20 cellular contexts compared by ENCODE assay signal in genomic region chr9:75168270-75169185, GRCh38.
DNase-seq lines count a peak whose midpoint lies in the region; ATAC-seq and TF ChIP-seq lines count a peak whose summit lies in the region.
"Had no signal": no experiment of that assay in that cellular context is flagged by ENCODE, and none has a peak within 500 bp of the region (broad histone marks: within the 10 kb centered on the region; RNA-seq: fewer than 3 reads in every experiment).

No MANE protein-coding gene starts in this region.

- no peak for DNase-seq in activated CD4-positive, alpha-beta T cell treated with anti-CD3 and anti-CD28 coated beads, Interleukin-2, amount 10 ng/mL, durations not matched to agents 7 days and 5 days
- no peak for DNase-seq in activated CD4-positive, alpha-beta T cell treated with anti-CD3 and anti-CD28 coated beads for 4 hours
- DNase-seq in MM.1S (no peak), mammary epithelial cell (peak; percentile 26), NCI-H2196 (lab: John Stamatoyannopoulos, UW; ENCODE audit: unreplicated experiment) (no peak), T-helper 17 cell (no peak), SHP77 (lab: John Stamatoyannopoulos, UW) (no peak)
- no peak for DNase-seq in naive thymus-derived CD4-positive, alpha-beta T cell
- DNase-seq: activated gamma-delta T cell, anterior cingulate cortex, gastrocnemius medialis, GF-D8, mucosa of descending colon, NCI-H1694, NCI-H2227 treated with DMSO at 0.1 percent for 48 hours, nucleus accumbens, retina, WERI-Rb-1 had no signal

- H3K9me3 ChIP-seq in MM.1S (replicated peaks; ENCODE audit: insufficient read depth, low read length) (no peaks in the 10 kb centered on the region), mammary epithelial cell (replicated peaks; ENCODE audit: insufficient read depth, low read length) (no peaks in the 10 kb centered on the region), T-helper 17 cell (ENCODE audit: control insufficient read depth, low read length, poor library complexity, severe bottlenecking) (no peaks in the 10 kb centered on the region)
- H3K9me3 ChIP-seq in naive thymus-derived CD4-positive, alpha-beta T cell (ENCODE audit: control insufficient read depth in 2 of 3, low read length in 3 of 3), result peaks cover 0 to 5% (median 0%) of the 10 kb centered on the region in 3 experiments
- H3K9me3 ChIP-seq: gastrocnemius medialis, mucosa of descending colon had no signal

- no peaks in the 10 kb centered on the region for H3K27me3 ChIP-seq in MM.1S (replicated peaks; ENCODE audit: insufficient read depth, low read length)
- no peaks in the 10 kb centered on the region for H3K27me3 ChIP-seq in mammary epithelial cell (ENCODE audit: insufficient read depth, low read length)
- H3K27me3 ChIP-seq in naive thymus-derived CD4-positive, alpha-beta T cell (ENCODE audit: control insufficient read depth in 2 of 2, insufficient read depth in 2 of 2, low read length in 2 of 2), result no peaks in the 10 kb centered on the region
- H3K27me3 ChIP-seq: BLaER1 treated with 17β-estradiol and CSF1 and Interleukin-3, amounts not matched to agents 10 nM and 100 nM; gastrocnemius medialis had no signal

- no peak overlapping the region for H3K4me3 Mint-ChIP-seq in activated CD4-positive, alpha-beta T cell treated with anti-CD3 and anti-CD28 coated beads, Interleukin-2, amount 10 ng/mL, durations not matched to agents 7 days and 5 days
- no peak overlapping the region for H3K4me3 Mint-ChIP-seq in naive thymus-derived CD4-positive, alpha-beta T cell
- H3K4me3 Mint-ChIP-seq in T-helper 17 cell, result no peak overlapping the region

- intact Hi-C loops in mammary epithelial cell (cut with micrococcal nuclease), result no loop called here
- intact Hi-C loops in naive thymus-derived CD4-positive, alpha-beta T cell (cut with micrococcal nuclease), result loop anchor here in 1 of 2 donors (2.0 kb wide), 1 partner anchor 16 kb away; no protein-coding TSS in a partner anchor

- no peaks in the 10 kb centered on the region for H3K9me2 ChIP-seq in MM.1S (replicated peaks; ENCODE audit: insufficient read depth, low read length)

- 67% methylated on average over 2 of the region's 2 CpGs for WGBS in mammary epithelial cell (ENCODE audit: low coverage, missing lambda C conversion rate)

- peak overlapping the region; percentile 53; the same call in 1 of the 2 replicates for H3K4me2 ChIP-seq in MM.1S (ENCODE audit: low read depth, low read length)
- no peak overlapping the region for H3K4me2 ChIP-seq in mammary epithelial cell (ENCODE audit: insufficient read depth, low read depth, low read length)

- peaks cover 52% of the 10 kb centered on the region for H3K4me1 ChIP-seq in MM.1S (ENCODE audit: low read length)
- H3K4me1 ChIP-seq in mammary epithelial cell (ENCODE audit: insufficient read depth, low read length), result peaks cover 19% of the 10 kb centered on the region
- no peaks in the 10 kb centered on the region for H3K4me1 ChIP-seq in naive thymus-derived CD4-positive, alpha-beta T cell (ENCODE audit: control insufficient read depth in 2 of 2, insufficient read depth in 2 of 2, low read length in 2 of 2)
- H3K4me1 ChIP-seq: gastrocnemius medialis had no signal

- H3K36me3 Mint-ChIP-seq in activated CD4-positive, alpha-beta T cell treated with anti-CD3 and anti-CD28 coated beads, Interleukin-2, amount 10 ng/mL, durations not matched to agents 7 days and 5 days (ENCODE audit: low read depth), result peaks cover 79% of the 10 kb centered on the region
- peaks cover 18 to 74% (median 70%) of the 10 kb centered on the region in 5 donors for H3K36me3 Mint-ChIP-seq in naive thymus-derived CD4-positive, alpha-beta T cell
- peaks cover 14% of the 10 kb centered on the region for H3K36me3 Mint-ChIP-seq in T-helper 17 cell (ENCODE audit: low read depth)

- POLR2A ChIA-PET in activated CD4-positive, alpha-beta T cell treated with anti-CD3 and anti-CD28 coated beads, Interleukin-2, amount 10 ng/mL, durations not matched to agents 7 days and 5 days (lab: Charles Lee), result no interaction called here
- POLR2A ChIA-PET in naive thymus-derived CD4-positive, alpha-beta T cell (lab: Charles Lee), result no interaction called here

- dilution Hi-C loops in mammary epithelial cell (cut with HindIII; ENCODE audit: low sequenced_read_pairs), result no loop called here

- TF ChIP-seq CTCF in MM.1S (IDR thresholded peaks at IDR 0.05; ENCODE audit: low read length), result no peak
- no peak for TF ChIP-seq CTCF in mammary epithelial cell (conservative IDR thresholded peaks at IDR 0.05 in 1 of 2, IDR thresholded peaks at IDR 0.05 in 1 of 2; ENCODE audit: extremely low read depth in 1 of 2, insufficient read depth in 1 of 2, low read depth in 1 of 2, low read length in 2 of 2)

- H3K27ac ChIP-seq in MM.1S (ENCODE audit: low read length) (peak overlapping the region; percentile 81; the same call in 1 of the 2 replicates), mammary epithelial cell (ENCODE audit: insufficient read depth, low read depth, low read length) (peak overlapping the region; percentile 12)
- no peak overlapping the region for H3K27ac ChIP-seq in naive thymus-derived CD4-positive, alpha-beta T cell (ENCODE audit: low read depth, low read length)
- H3K27ac ChIP-seq: BLaER1 treated with 17β-estradiol and CSF1 and Interleukin-3, amounts not matched to agents 10 nM and 100 nM; gastrocnemius medialis; WERI-Rb-1 had no signal

- BruUV-seq in mammary epithelial cell (replicated peaks; lab: Mats Ljungman, UMichigan), result no TSS peak

- ATAC-seq in naive thymus-derived CD4-positive, alpha-beta T cell, result no peak
- ATAC-seq in T-helper 17 cell, result no peak
- ATAC-seq: gastrocnemius medialis, left lobe of liver, mucosa of descending colon had no signal

- H3K9me3 Mint-ChIP-seq in activated CD4-positive, alpha-beta T cell treated with anti-CD3 and anti-CD28 coated beads, Interleukin-2, amount 10 ng/mL, durations not matched to agents 7 days and 5 days, result peaks cover 35% of the 10 kb centered on the region
- peaks cover 0 to 20% (median 14%) of the 10 kb centered on the region in 11 donors for H3K9me3 Mint-ChIP-seq in naive thymus-derived CD4-positive, alpha-beta T cell

- H3F3A ChIP-seq in MM.1S (ENCODE audit: insufficient read depth, low read length), result peaks cover 25% of the 10 kb centered on the region

- peak overlapping the region; percentile 31 for H3K27ac Mint-ChIP-seq in activated CD4-positive, alpha-beta T cell treated with anti-CD3 and anti-CD28 coated beads, Interleukin-2, amount 10 ng/mL, durations not matched to agents 7 days and 5 days
- peak overlapping the region in 5 of 9 donors; percentile 14 to 51 (median 32) for H3K27ac Mint-ChIP-seq in naive thymus-derived CD4-positive, alpha-beta T cell
- H3K27ac Mint-ChIP-seq in T-helper 17 cell, result no peak overlapping the region

- no peak overlapping the region for H2AFZ ChIP-seq in MM.1S (ENCODE audit: low read length)
- no peak overlapping the region for H2AFZ ChIP-seq in mammary epithelial cell (ENCODE audit: low read depth, low read length)

- H3K4me1 Mint-ChIP-seq in activated CD4-positive, alpha-beta T cell treated with anti-CD3 and anti-CD28 coated beads, Interleukin-2, amount 10 ng/mL, durations not matched to agents 7 days and 5 days, result peaks cover 51% of the 10 kb centered on the region
- peaks cover 7 to 54% (median 34%) of the 10 kb centered on the region in 7 donors for H3K4me1 Mint-ChIP-seq in naive thymus-derived CD4-positive, alpha-beta T cell
- peaks cover 8% of the 10 kb centered on the region for H3K4me1 Mint-ChIP-seq in T-helper 17 cell

- H4K20me1 ChIP-seq in MM.1S (ENCODE audit: insufficient read depth, low read length) (no peaks in the 10 kb centered on the region), mammary epithelial cell (ENCODE audit: insufficient read depth, low read length) (no peaks in the 10 kb centered on the region)
- H4K20me1 ChIP-seq: BLaER1 treated with 17β-estradiol and CSF1 and Interleukin-3, amounts not matched to agents 10 nM and 100 nM had no signal

- no peaks in the 10 kb centered on the region for H3K27me3 Mint-ChIP-seq in activated CD4-positive, alpha-beta T cell treated with anti-CD3 and anti-CD28 coated beads, Interleukin-2, amount 10 ng/mL, durations not matched to agents 7 days and 5 days
- no peaks in the 10 kb centered on the region for H3K27me3 Mint-ChIP-seq in naive thymus-derived CD4-positive, alpha-beta T cell
- no peaks in the 10 kb centered on the region for H3K27me3 Mint-ChIP-seq in T-helper 17 cell

- in situ Hi-C loops in mammary epithelial cell (cut with MboI; ENCODE audit: low sequenced_read_pairs in 2 of 2), result no loop called here

- CTCF ChIA-PET in activated CD4-positive, alpha-beta T cell treated with anti-CD3 and anti-CD28 coated beads, Interleukin-2, amount 10 ng/mL, durations not matched to agents 7 days and 5 days (lab: Charles Lee), result interaction anchor here (1.0 kb wide), 2 partner anchors 16 to 23 kb away, joined by 3 read pairs; no protein-coding TSS in a partner anchor
- CTCF ChIA-PET in mammary epithelial cell (lab: Charles Lee; ENCODE audit: low non-redundant PET), result no interaction called here
- CTCF ChIA-PET in naive thymus-derived CD4-positive, alpha-beta T cell (lab: Charles Lee), result interaction anchor here (1.1 kb wide), 1 partner anchor 33 kb away, joined by 3 read pairs; no protein-coding TSS in a partner anchor

- H3K79me2 ChIP-seq in MM.1S (ENCODE audit: low read length) (no peaks in the 10 kb centered on the region), mammary epithelial cell (ENCODE audit: insufficient read depth, low read length) (no peaks in the 10 kb centered on the region)

- H3K9ac ChIP-seq in MM.1S (ENCODE audit: low read length), result no peak overlapping the region
- H3K9ac ChIP-seq in mammary epithelial cell (ENCODE audit: insufficient read depth, low read length), result no peak overlapping the region
- H3K9ac ChIP-seq: BLaER1 treated with 17β-estradiol and CSF1 and Interleukin-3, amounts not matched to agents 10 nM and 100 nM had no signal

- H3K4me3 ChIP-seq in MM.1S (ENCODE audit: low read length) (no peak overlapping the region), mammary epithelial cell (replicated peaks in 1 of 3; ENCODE audit: insufficient read depth in 1 of 3, low read depth in 2 of 3, low read length in 3 of 3) (no peak overlapping the region)
- H3K4me3 ChIP-seq in naive thymus-derived CD4-positive, alpha-beta T cell (ENCODE audit: low read length), result no peak overlapping the region
- H3K4me3 ChIP-seq: BLaER1 treated with 17β-estradiol and CSF1 and Interleukin-3, amounts not matched to agents 10 nM and 100 nM; gastrocnemius medialis; mucosa of descending colon had no signal

- H3K36me3 ChIP-seq in MM.1S (replicated peaks; ENCODE audit: insufficient read depth, low read length) (no peaks in the 10 kb centered on the region), mammary epithelial cell (ENCODE audit: insufficient read depth, low read length) (no peaks in the 10 kb centered on the region)
- H3K36me3 ChIP-seq in naive thymus-derived CD4-positive, alpha-beta T cell (ENCODE audit: control insufficient read depth in 2 of 3, insufficient read depth in 3 of 3, low read length in 3 of 3), result peaks cover 0 to 12% (median 0%) of the 10 kb centered on the region in 3 experiments
- H3K36me3 ChIP-seq: WERI-Rb-1 had no signal
